8 cellular contexts compared by ENCODE assay signal in the genomic region with DNA sequence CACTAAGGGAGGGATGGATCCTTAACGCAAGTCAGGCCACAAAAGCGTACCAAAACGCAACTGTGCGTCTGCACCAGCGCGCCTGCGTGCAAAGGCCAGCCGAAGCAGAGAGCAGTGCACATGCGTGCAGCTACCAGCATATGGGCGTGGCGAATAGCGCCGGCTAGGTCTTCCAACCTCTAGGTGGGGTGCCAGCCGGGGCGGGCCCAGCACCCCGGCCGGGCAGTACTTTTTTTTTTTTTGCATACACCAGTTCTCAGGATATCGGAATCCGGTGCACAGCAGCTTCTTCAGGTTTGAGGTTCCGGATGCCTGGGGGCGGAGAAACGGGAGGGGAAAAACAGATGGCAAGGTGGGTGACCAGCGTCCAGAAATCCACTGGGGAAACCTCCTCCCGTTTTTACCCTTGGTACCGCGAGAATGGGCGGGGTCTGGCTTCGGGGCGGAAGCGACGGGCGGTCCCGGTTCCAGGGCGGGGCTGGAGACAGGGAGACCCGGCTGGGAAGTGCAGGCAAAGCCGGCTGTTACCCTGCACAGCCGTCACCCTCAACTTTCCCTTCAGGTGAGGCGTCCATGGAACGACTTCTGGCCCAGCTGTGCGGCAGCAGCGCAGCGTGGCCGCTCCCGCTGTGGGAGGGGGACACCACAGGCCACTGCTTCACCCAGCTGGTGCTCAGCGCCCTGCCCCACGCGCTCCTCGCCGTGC. TPM values are rescaled to one million over a fixed set of nuclear protein-coding genes. Genes with fewer than 3 reads are reported as not detected.
A peak's percentile ranks its signal among the peaks of the same experiment; 100 is the strongest.
DNase-seq lines count a peak whose midpoint lies in the region; ATAC-seq and TF ChIP-seq lines count a peak whose summit lies in the region.

Gene ABCC10 (plus strand): TSS at position 136 of the 706 bp plus-strand sequence. CDS start 438 bp downstream, at position 574.

- DNase-seq in DMS153 (lab: John Stamatoyannopoulos, UW) (peak; percentile 89), IMR-90 (peak; percentile 95), OCI-M1 (lab: John Stamatoyannopoulos, UW) (peak; percentile 99), activated T-cell treated with anti-CD3 and anti-CD28 coated beads for 24 hours (ENCODE audit: low read depth) (peak; percentile 92), epithelial cell of esophagus (ENCODE audit: low read depth) (peak; percentile 96)
- peak; percentile 75 to 86 for DNase-seq in stimulated activated CD8-positive, alpha-beta memory T cell treated with anti-CD3 and anti-CD28 coated beads, Interleukin-4, amount 100 ng/mL, for 1 hour (ENCODE audit: low read depth in 2 of 2, low spot score in 1 of 2)

- peak within 1 kb of the TSS; percentile 85 for H3K9ac ChIP-seq in IMR-90 (ENCODE audit: low read depth, low read length)

- H4K91ac ChIP-seq in IMR-90 (ENCODE audit: insufficient read depth, low read depth, low read length), result peak within 1 kb of the TSS; percentile 74

- peak; percentile 36; the same call in 1 of the 2 replicates for TF ChIP-seq CTCF in IMR-90 (conservative IDR thresholded peaks at IDR 0.05; ENCODE audit: low read depth, low read length)
- peak; percentile 55 for TF ChIP-seq CTCF in epithelial cell of esophagus (IDR thresholded peaks at IDR 0.05; ENCODE audit: insufficient read depth, low read depth, low read length, missing control alignments)

- H2AK9ac ChIP-seq in IMR-90 (replicated peaks; ENCODE audit: low read depth, low read length, poor library complexity), result peak within 1 kb of the TSS; percentile 99

- H3K4me3 ChIP-seq in IMR-90 (ENCODE audit: insufficient read depth, low read depth, low read length), result peak within 1 kb of the TSS; percentile 75
- H3K4me3 ChIP-seq in epithelial cell of esophagus (ENCODE audit: low read length), result peak within 1 kb of the TSS; percentile 88
- peak within 1 kb of the TSS; percentile 67 for H3K4me3 ChIP-seq in mononuclear cell (ENCODE audit: low read length)

- H2AK5ac ChIP-seq in IMR-90 (ENCODE audit: low read depth, low read length), result peak within 1 kb of the TSS; percentile 38

- peaks cover 21 to 34% of the 10 kb centered on the region in 2 experiments for H3K79me1 ChIP-seq in IMR-90 (ENCODE audit: low read depth in 1 of 2, low read length in 2 of 2)

- peak within 1 kb of the TSS; percentile 80 to 96 for H4K8ac ChIP-seq in IMR-90 (ENCODE audit: low read depth in 2 of 2, low read length in 2 of 2)

- H3K9me1 ChIP-seq in IMR-90 (ENCODE audit: insufficient read depth, low read length), result 0 out of 2 replicates have a peak, but pooled peaks cover 6% of the 10 kb centered on the region

- H3K9me3 ChIP-seq in IMR-90 (ENCODE audit: control insufficient read depth, insufficient read depth, low read length), result no peaks in the 10 kb centered on the region
- H3K9me3 ChIP-seq in mononuclear cell (ENCODE audit: low read depth, low read length), result no peaks in the 10 kb centered on the region

- intact Hi-C loops in IMR-90 (cut with micrococcal nuclease), result loop anchor here (1.0 to 2.0 kb wide), 2 partner anchors 59 to 79 kb away; partner anchors contain the start of gene ZNF318

- H3K27ac ChIP-seq in IMR-90 (ENCODE audit: insufficient read depth, low read length), result peak within 1 kb of the TSS; percentile 76

- H2BK120ac ChIP-seq in IMR-90 (ENCODE audit: low read depth, low read length), result peak within 1 kb of the TSS; percentile 41; the same call in 1 of the 2 replicates

- H3K27me3 ChIP-seq in IMR-90 (ENCODE audit: control insufficient read depth, insufficient read depth, low read length) (no peaks in the 10 kb centered on the region; the same call in 1 of the 2 replicates), mononuclear cell (ENCODE audit: insufficient read depth, low read length) (no peaks in the 10 kb centered on the region)

- peak within 1 kb of the TSS; percentile 73 for H2BK5ac ChIP-seq in IMR-90 (ENCODE audit: low read depth, low read length, poor library complexity, severe bottlenecking)

- no peak; the same call in 1 of the 2 replicates for TF ChIP-seq POLR2A in IMR-90 (IDR thresholded peaks at IDR 0.05; ENCODE audit: low read depth, low read length)

- no peak within 1 kb of the TSS; the same call in 2 of the 3 replicates for H2BK15ac ChIP-seq in IMR-90 (ENCODE audit: low read depth, low read length)

- H3K4me2 ChIP-seq in IMR-90 (ENCODE audit: low read depth, low read length), result peak within 1 kb of the TSS; percentile 84

- H3K23ac ChIP-seq in IMR-90 (ENCODE audit: low read depth, low read length), result peak within 1 kb of the TSS; percentile 90

- TF ChIP-seq RAD21 in IMR-90 (IDR thresholded peaks at IDR 0.05; ENCODE audit: low read length), result no peak

- H2AFZ ChIP-seq in IMR-90 (replicated peaks; ENCODE audit: low read length, poor library complexity), result peak within 1 kb of the TSS; percentile 100

- H3K56ac ChIP-seq in IMR-90 (ENCODE audit: extremely low read depth, insufficient read depth, low read length), result peak within 1 kb of the TSS; percentile 62

- ATAC-seq in GM21528 (IDR thresholded peaks at IDR 0.05; ENCODE audit: low FRiP score, unreplicated experiment) (peak; percentile 88), IMR-90 (ENCODE audit: low read depth) (peak; percentile 97)

- in situ Hi-C loops in IMR-90 (cut with MboI; ENCODE audit: low sequenced_read_pairs), result no loop called here

- H4K20me1 ChIP-seq in IMR-90 (ENCODE audit: insufficient read depth, low read length), result no peaks in the 10 kb centered on the region

- dilution Hi-C loops in IMR-90 (cut with HindIII; ENCODE audit: low sequenced_read_pairs, unreplicated experiment), result no loop called here

- H2BK20ac ChIP-seq in IMR-90 (ENCODE audit: low read depth, low read length), result no peak within 1 kb of the TSS

- peak within 1 kb of the TSS; percentile 98 for H3K14ac ChIP-seq in IMR-90 (replicated peaks; ENCODE audit: low read depth, low read length)

- H4K5ac ChIP-seq in IMR-90 (ENCODE audit: low read depth, low read length), result peak within 1 kb of the TSS; percentile 88

- CTCF ChIA-PET in IMR-90 (lab: Yijun Ruan, JAX), result no interaction called here

- POLR2A ChIA-PET in IMR-90 (lab: Charles Lee; ENCODE audit: unreplicated experiment), result interaction anchor here (0.7 kb wide), 2 partner anchors 11 to 48 kb away, joined by 5 to 11 read pairs; no protein-coding TSS in a partner anchor

- H3K4ac ChIP-seq in IMR-90 (ENCODE audit: low read depth, low read length), result peak within 1 kb of the TSS; percentile 97

- H3K18ac ChIP-seq in IMR-90 (ENCODE audit: low read depth, low read length), result peak within 1 kb of the TSS; percentile 12; the same call in 1 of the 2 replicates

- peaks cover 5% of the 10 kb centered on the region; the same call in 1 of the 2 replicates for H3K36me3 ChIP-seq in IMR-90 (ENCODE audit: control insufficient read depth, insufficient read depth, low read length)

- H3K4me1 ChIP-seq in IMR-90 (ENCODE audit: control insufficient read depth, insufficient read depth, low read length) (peaks cover 5% of the 10 kb centered on the region), mononuclear cell (ENCODE audit: insufficient read depth, low read length) (peaks cover 25% of the 10 kb centered on the region)

- WGBS in IMR-90 (ENCODE audit: extremely low coverage in 2 of 2, insufficient read length in 1 of 2), 2 experiments, result 0% methylated on average over 7 of the region's 49 CpGs; no CpG with 5 or more reads in 1 of the 2 experiments

- TSS peak; percentile 46 for BruUV-seq in IMR-90 (replicated peaks; lab: Mats Ljungman, UMichigan)

TF ChIP-seq in IMR-90, 13 proteins besides CTCF, POLR2A, EP300 and RAD21:
- TF ChIP-seq MAZ (IDR thresholded peaks at IDR 0.05; ENCODE audit: borderline replicate concordance, low read depth, low read length) (peak; percentile 67; the same call in 1 of the 2 replicates), RCOR1 (IDR thresholded peaks at IDR 0.05; ENCODE audit: insufficient replicate concordance, low read length) (no peak), BHLHE40 (IDR thresholded peaks at IDR 0.05; ENCODE audit: low read depth, low read length) (peak; percentile 16; the same call in 1 of the 2 replicates), SMC3 (IDR thresholded peaks at IDR 0.05; ENCODE audit: low read depth, low read length) (no peak), MXI1 (IDR thresholded peaks at IDR 0.05; ENCODE audit: borderline replicate concordance, low read depth, low read length) (peak; percentile 86; the same call in 1 of the 2 replicates), CHD1 (IDR thresholded peaks at IDR 0.05; ENCODE audit: low read depth, low read length) (no peak)

RNA-seq across cellular contexts. Expression of gene ABCC10, which starts in this region (rescaled TPM):
- total RNA-seq in IMR-90 (2012; rRNA removed), result 4.7 and 7.0 TPM in 2 replicates
- 26.3 and 28.0 TPM in 2 replicates for polyA plus RNA-seq in IMR-90 (2012; rRNA removed)
- polyA plus RNA-seq in IMR-90 (2012; cell fraction: cytosol; rRNA removed), result 12.0 and 19.1 TPM in 2 replicates
- 49.8 and 115 TPM in 2 replicates for polyA plus RNA-seq in IMR-90 (2012; cell fraction: nucleus; rRNA removed; ENCODE audit: low replicate concordance)
- 12.3 TPM for total RNA-seq in mononuclear cell

Comparison
In these comparisons a context has a peak if more than half of its experiments do, and no peak if none do; other contexts are left out.
1. Peak in every context shown above with its lines: DNase-seq, ATAC-seq, H3K4me3 ChIP-seq and H3K27ac ChIP-seq.